Comparison of ENCODE assay signal across 21 cellular contexts in the genomic region with DNA sequence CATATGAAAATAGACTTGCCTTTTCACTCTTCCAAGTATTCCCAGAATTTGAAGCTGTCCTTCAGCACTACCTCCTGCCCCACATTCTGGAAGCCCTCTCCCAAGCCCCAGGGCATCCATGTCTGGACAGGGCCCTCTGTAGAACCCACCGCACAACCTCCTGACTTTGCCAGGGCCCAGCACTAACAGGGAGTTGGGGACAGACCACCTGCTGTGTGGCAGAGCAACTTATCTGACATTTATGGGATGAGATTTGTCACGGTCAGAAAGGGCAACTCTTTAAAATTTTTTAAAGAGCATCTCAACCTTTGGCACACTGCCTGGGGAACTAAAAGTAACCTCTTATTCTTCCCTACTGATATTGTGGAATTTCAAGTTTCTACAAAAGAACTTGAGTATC.
"Had no signal": no experiment of that assay in that cellular context is flagged by ENCODE, and none has a peak within 500 bp of the region (broad histone marks: within the 10 kb centered on the region; RNA-seq: fewer than 3 reads in every experiment).

No MANE protein-coding gene starts in this region.

- H3K4me1 ChIP-seq: Peyer's patch had no signal

- H3K36me3 ChIP-seq: brain microvascular endothelial cell, cardiac muscle cell, Peyer's patch had no signal

- DNase-seq: activated CD4-positive, CD25-positive, alpha-beta regulatory T cell; activated CD8-positive, alpha-beta memory T cell treated with anti-CD3 and anti-CD28 coated beads, Interleukin-2, amount 50 U/mL, for 4 hours; activated CD8-positive, alpha-beta T cell treated with anti-CD3 and anti-CD28 coated beads for 36 hours; activated gamma-delta T cell treated with Interleukin-2 at 50 U/mL for 16 hours; activated naive CD4-positive, alpha-beta T cell treated with anti-CD3 and anti-CD28 coated beads, Interleukin-2, amount 10 ng/mL, durations not matched to agents 7 days and 5 days; activated naive CD8-positive, alpha-beta T cell treated with anti-CD3 and anti-CD28 coated beads for 36 hours; activated T-cell treated with anti-CD3 and anti-CD28 coated beads, Interleukin-2, amount 50 U/mL, for 72 hours; brain microvascular endothelial cell; Kasumi-1; KBM-7; MV-4-11; NCI-H1105; NCI-H1436 treated with DMSO at 0.1 percent for 48 hours; NCI-H187; NCI-H2081; NCI-H446; Peyer's patch; SHP77; T-helper 1 cell had no signal

- H3K9me3 ChIP-seq: Peyer's patch had no signal

- H3K4me3 ChIP-seq: cardiac muscle cell, Peyer's patch had no signal

- H3K27me3 ChIP-seq: brain microvascular endothelial cell, cardiac muscle cell, Peyer's patch had no signal

- H3K27ac ChIP-seq: brain microvascular endothelial cell, cardiac muscle cell, Peyer's patch, VCaP had no signal

- ATAC-seq: activated CD8-positive, alpha-beta T cell treated with anti-CD3 and anti-CD28 coated beads for 36 hours; activated T-cell treated with anti-CD3 and anti-CD28 coated beads, Interleukin-2, amount 50 U/mL, for 72 hours had no signal
